ENCODE assay signal across 15 cellular contexts in the genomic region with DNA sequence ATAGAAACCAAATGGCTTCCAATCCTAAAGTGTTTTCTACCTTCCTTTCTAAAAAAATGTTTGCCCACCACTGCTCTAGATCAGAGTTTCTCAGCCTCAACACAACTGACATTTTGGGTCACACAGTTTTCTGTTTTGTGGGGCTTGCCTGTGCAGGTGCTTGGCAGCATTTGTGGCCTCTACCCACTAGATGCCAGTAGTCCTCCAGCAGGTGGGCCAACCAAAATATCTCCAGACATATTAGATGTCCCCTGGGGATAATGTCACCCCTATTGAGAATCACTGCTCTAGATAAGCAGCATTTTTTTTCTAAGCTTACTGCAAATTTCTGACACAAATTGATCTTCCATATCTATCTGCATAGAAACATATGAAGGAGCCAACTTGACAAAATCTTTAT. TPM values are rescaled to one million over a fixed set of nuclear protein-coding genes. Genes with fewer than 3 reads are reported as not detected.
DNase-seq lines count a peak whose midpoint lies in the region; ATAC-seq and TF ChIP-seq lines count a peak whose summit lies in the region.
"Had no signal": no experiment of that assay in that cellular context is flagged by ENCODE, and none has a peak within 500 bp of the region (broad histone marks: within the 10 kb centered on the region; RNA-seq: fewer than 3 reads in every experiment).

No MANE protein-coding gene starts in this region.

- no peaks in the 10 kb centered on the region for H3F3A ChIP-seq in Loucy (ENCODE audit: low read depth)

- no peak overlapping the region for H3K4me3 ChIP-seq in A673 (ENCODE audit: low read depth, low read length, poor library complexity, severe bottlenecking)
- H3K4me3 ChIP-seq in Loucy (ENCODE audit: low read length, poor library complexity, severe bottlenecking): no peak overlapping the region
- H3K4me3 ChIP-seq: transverse colon had no signal

- H3K36me3 ChIP-seq in A673 (ENCODE audit: insufficient read depth, low read length, poor library complexity, severe bottlenecking) (no peaks in the 10 kb centered on the region), Loucy (ENCODE audit: insufficient read depth, low read length) (no peaks in the 10 kb centered on the region)
- H3K36me3 ChIP-seq: transverse colon had no signal

- no peak for TF ChIP-seq POLR2A in GM18505 (IDR thresholded peaks at IDR 0.05; ENCODE audit: borderline replicate concordance, extremely low read depth, insufficient read depth, insufficient read length)

- peak; percentile 26; the same call in 1 of the 2 replicates for TF ChIP-seq CTCF in A673 (conservative IDR thresholded peaks at IDR 0.05; ENCODE audit: low read depth, low read length)
- TF ChIP-seq CTCF in Loucy (conservative IDR thresholded peaks at IDR 0.05; ENCODE audit: low read length): peak; percentile 55

- no peak overlapping the region for H3K9ac ChIP-seq in Loucy (ENCODE audit: low read depth, low read length, poor library complexity, severe bottlenecking)

- POLR2A ChIA-PET in A673 (lab: Charles Lee; ENCODE audit: low non-redundant PET): interaction anchor here (0.6 kb wide), 1 partner anchor 183 kb away, joined by 3 read pairs; no protein-coding TSS in a partner anchor

- H3K79me2 ChIP-seq in Loucy (ENCODE audit: insufficient read depth, low read length): no peaks in the 10 kb centered on the region

- CTCF ChIA-PET in A673 (lab: Charles Lee): no interaction called here

- H3K27me3 ChIP-seq in A673 (replicated peaks; ENCODE audit: insufficient read depth, low read depth, low read length, poor library complexity) (no peaks in the 10 kb centered on the region), Loucy (ENCODE audit: insufficient read depth, low read length, poor library complexity, severe bottlenecking) (no peaks in the 10 kb centered on the region)
- H3K27me3 ChIP-seq: transverse colon had no signal

- no peak overlapping the region for H3K27ac ChIP-seq in A673 (ENCODE audit: low read depth, low read length, poor library complexity, severe bottlenecking)
- H3K27ac ChIP-seq: transverse colon had no signal

- H2AFZ ChIP-seq in Loucy (ENCODE audit: low read length): no peak overlapping the region

- H3K9me2 ChIP-seq in Loucy (replicated peaks; ENCODE audit: low read depth, low read length): no peaks in the 10 kb centered on the region

- no peak overlapping the region for H3K4me2 ChIP-seq in Loucy (ENCODE audit: low read depth, low read length, poor library complexity, severe bottlenecking)

- BruUV-seq in A673 (replicated peaks; lab: Mats Ljungman, UMichigan): no TSS peak

- no peaks in the 10 kb centered on the region for H3K9me3 ChIP-seq in A673 (ENCODE audit: low read depth, low read length, poor library complexity, severe bottlenecking)
- H3K9me3 ChIP-seq in Loucy (ENCODE audit: insufficient read depth, low read depth, low read length): no peaks in the 10 kb centered on the region
- H3K9me3 ChIP-seq: transverse colon had no signal

- intact Hi-C loops in A673 (cut with micrococcal nuclease; ENCODE audit: unreplicated experiment): no loop called here

- H3K4me1 ChIP-seq in A673 (ENCODE audit: insufficient read depth, low read length, poor library complexity, severe bottlenecking) (peaks cover 8% of the 10 kb centered on the region), Loucy (ENCODE audit: insufficient read depth, low read length, poor library complexity, severe bottlenecking) (no peaks in the 10 kb centered on the region)
- H3K4me1 ChIP-seq: transverse colon had no signal

- ATAC-seq in GM18511 (IDR thresholded peaks at IDR 0.05; ENCODE audit: unreplicated experiment): peak; percentile 83
- peak; percentile 72 for ATAC-seq in GM21786 (IDR thresholded peaks at IDR 0.05; ENCODE audit: unreplicated experiment)
- ATAC-seq in HG03175 (IDR thresholded peaks at IDR 0.05; ENCODE audit: unreplicated experiment): no peak
- no peak for ATAC-seq in GM18505 (IDR thresholded peaks at IDR 0.05; ENCODE audit: unreplicated experiment)
- ATAC-seq: activated naive CD4-positive, alpha-beta T cell treated with anti-CD3 and anti-CD28 coated beads, Interleukin-2, amount 50 U/mL, for 72 hours; naive thymus-derived CD4-positive, alpha-beta T cell had no signal

- DNase-seq in A673 (ENCODE audit: low spot score): peak; percentile 16
- DNase-seq in NCI-H2171 (lab: John Stamatoyannopoulos, UW): no peak
- DNase-seq in UCSD-AML1 (lab: John Stamatoyannopoulos, UW; ENCODE audit: unreplicated experiment): no peak
- DNase-seq: islet precursor cell; MM.1S; naive thymus-derived CD4-positive, alpha-beta T cell; NCI-H526 treated with DMSO at 0.1 percent for 48 hours; SW 1271; transverse colon had no signal

- H4K20me1 ChIP-seq in Loucy (ENCODE audit: insufficient read depth, low read length, poor library complexity, severe bottlenecking): no peaks in the 10 kb centered on the region

RNA-seq across cellular contexts. Expression of gene EPM2A, which starts 26.3 kb away (rescaled TPM):
- total RNA-seq in A673 (2021): 11.8 and 13.0 TPM in 2 replicates

RNA-seq across cellular contexts. Expression of gene FBXO30, which starts 53.0 kb away (rescaled TPM):
- 10.9 and 12.2 TPM in 2 replicates for total RNA-seq in A673 (2021)

Comparison
In these comparisons a context has a peak if more than half of its experiments do, and no peak if none do; other contexts are left out.
1. ATAC-seq: peak in GM18511 (single experiment) and GM21786 (single experiment); none in HG03175 (single experiment) and GM18505 (single experiment).